Comparison of ENCODE assay signal across 21 cellular contexts in the genomic region with DNA sequence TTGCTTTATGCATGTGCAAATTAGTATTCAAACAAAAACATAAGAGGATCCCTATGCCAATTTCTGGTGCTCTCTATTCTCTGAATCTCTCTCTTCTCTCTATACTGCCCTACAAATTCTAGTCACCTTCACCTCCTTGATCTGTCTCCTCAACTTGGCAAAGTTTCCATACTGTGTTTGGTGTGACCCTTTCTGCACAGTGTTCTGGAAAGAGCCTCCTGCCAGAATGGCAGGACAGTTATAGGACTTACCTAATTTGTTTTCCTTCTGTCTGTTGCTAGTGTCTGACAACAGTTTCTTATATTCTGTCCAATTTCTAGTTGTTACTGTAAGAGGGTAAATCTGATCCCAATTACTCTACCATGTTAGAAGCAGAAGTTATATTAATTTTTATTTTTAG. TPM values are rescaled to one million over a fixed set of nuclear protein-coding genes. Genes with fewer than 3 reads are reported as not detected.
DNase-seq lines count a peak whose midpoint lies in the region; ATAC-seq and TF ChIP-seq lines count a peak whose summit lies in the region.
"Had no signal": no experiment of that assay in that cellular context is flagged by ENCODE, and none has a peak within 500 bp of the region (broad histone marks: within the 10 kb centered on the region; RNA-seq: fewer than 3 reads in every experiment).

No MANE protein-coding gene starts in this region.

- no peaks in the 10 kb centered on the region for H3K27me3 ChIP-seq in left ventricle myocardium inferior (ENCODE audit: low read depth)
- H3K27me3 ChIP-seq: BLaER1 treated with 17β-estradiol and CSF1 and Interleukin-3, amounts not matched to agents 10 nM and 100 nM; Peyer's patch had no signal

- peak overlapping the region; percentile 26 for H3K27ac Mint-ChIP-seq in activated CD4-positive, alpha-beta T cell treated with anti-CD3 and anti-CD28 coated beads, Interleukin-2, amount 10 ng/mL, durations not matched to agents 7 days and 5 days
- no peak overlapping the region for H3K27ac Mint-ChIP-seq in activated CD4-positive, alpha-beta T cell treated with anti-CD3 and anti-CD28 coated beads, Interleukin-2, amount 10 ng/mL, durations not matched to agents 24 days and 14 days
- H3K27ac Mint-ChIP-seq in natural killer cell treated with Interleukin-12 subunit alpha and Interleukin-12 subunit beta and Interleukin-15 and Interleukin-18, amount 100 ng/mL, for 72 hours, result peak overlapping the region in 1 of 2 donors; percentile 14
- no peak overlapping the region for H3K27ac Mint-ChIP-seq in natural killer cell
- H3K27ac Mint-ChIP-seq: CD4-positive, alpha-beta memory T cell had no signal

- POLR2A ChIA-PET in activated CD4-positive, alpha-beta T cell treated with anti-CD3 and anti-CD28 coated beads, Interleukin-2, amount 10 ng/mL, durations not matched to agents 7 days and 5 days (lab: Charles Lee), result no interaction called here

- H3K27ac ChIP-seq in left ventricle myocardium inferior (replicated peaks), result peak overlapping the region; percentile 53
- H3K27ac ChIP-seq: BLaER1 treated with 17β-estradiol and CSF1 and Interleukin-3, amounts not matched to agents 10 nM and 100 nM; Peyer's patch had no signal

- ATAC-seq in natural killer cell treated with Interleukin-12 subunit alpha and Interleukin-12 subunit beta and Interleukin-15 and Interleukin-18, amount 100 ng/mL, for 72 hours, result peak in 1 of 2 donors; percentile 27
- ATAC-seq in natural killer cell, result no peak
- ATAC-seq in HG03442 (IDR thresholded peaks at IDR 0.05; ENCODE audit: unreplicated experiment), result no peak

- intact Hi-C loops in activated CD4-positive, alpha-beta T cell treated with anti-CD3 and anti-CD28 coated beads, Interleukin-2, amount 10 ng/mL, durations not matched to agents 24 days and 14 days (cut with micrococcal nuclease), result no loop called here
- intact Hi-C loops in natural killer cell (cut with micrococcal nuclease), result no loop called here
- intact Hi-C loops in left ventricle myocardium inferior (cut with micrococcal nuclease), result no loop called here
- intact Hi-C loops in head of caudate nucleus (cut with DNase I), result no loop called here

- H3K4me3 ChIP-seq in left ventricle myocardium inferior, result no peak overlapping the region
- H3K4me3 ChIP-seq: BLaER1 treated with 17β-estradiol and CSF1 and Interleukin-3, amounts not matched to agents 10 nM and 100 nM; Peyer's patch had no signal

- no peak for DNase-seq in activated CD4-positive, alpha-beta T cell treated with anti-CD3 and anti-CD28 coated beads, Interleukin-2, amount 10 ng/mL, durations not matched to agents 7 days and 5 days
- no peak for DNase-seq in activated CD4-positive, alpha-beta T cell treated with anti-CD3 and anti-CD28 coated beads, Interleukin-2, amount 10 ng/mL, durations not matched to agents 24 days and 14 days
- DNase-seq in natural killer cell treated with Interleukin-12 subunit alpha and Interleukin-12 subunit beta and Interleukin-15 and Interleukin-18, amount 100 ng/mL, for 72 hours (ENCODE audit: low spot score), result no peak
- no peak for DNase-seq in natural killer cell
- no peak for DNase-seq in left ventricle myocardium inferior
- no peak for DNase-seq in head of caudate nucleus
- DNase-seq: 8988T; Caco-2; CD4-positive, alpha-beta memory T cell; DMS 273 treated with DMSO at 0.1 percent for 48 hours; DMS79 treated with DMSO at 0.1 percent for 48 hours; Kasumi-1; NCI-H1694 treated with DMSO at 0.1 percent for 48 hours; NCI-H2081 treated with DMSO at 0.1 percent for 48 hours; NCI-H2171 treated with DMSO at 0.1 percent for 48 hours; NCI-H524 treated with DMSO at 0.1 percent for 48 hours; NCI-H82; Peyer's patch had no signal

- H3K36me3 ChIP-seq in left ventricle myocardium inferior, result no peaks in the 10 kb centered on the region
- H3K36me3 ChIP-seq: Peyer's patch had no signal

- peaks cover 7% of the 10 kb centered on the region for H3K9me3 Mint-ChIP-seq in activated CD4-positive, alpha-beta T cell treated with anti-CD3 and anti-CD28 coated beads, Interleukin-2, amount 10 ng/mL, durations not matched to agents 7 days and 5 days
- peaks cover 8% of the 10 kb centered on the region for H3K9me3 Mint-ChIP-seq in activated CD4-positive, alpha-beta T cell treated with anti-CD3 and anti-CD28 coated beads, Interleukin-2, amount 10 ng/mL, durations not matched to agents 24 days and 14 days
- H3K9me3 Mint-ChIP-seq in natural killer cell treated with Interleukin-12 subunit alpha and Interleukin-12 subunit beta and Interleukin-15 and Interleukin-18, amount 100 ng/mL, for 72 hours, result peaks cover 3% of the 10 kb centered on the region
- no peaks in the 10 kb centered on the region for H3K9me3 Mint-ChIP-seq in natural killer cell

- CTCF ChIA-PET in activated CD4-positive, alpha-beta T cell treated with anti-CD3 and anti-CD28 coated beads, Interleukin-2, amount 10 ng/mL, durations not matched to agents 7 days and 5 days (lab: Charles Lee), result no interaction called here

- peaks cover 53% of the 10 kb centered on the region for H3K4me1 ChIP-seq in left ventricle myocardium inferior
- H3K4me1 ChIP-seq: Peyer's patch had no signal

- H3K27me3 Mint-ChIP-seq in activated CD4-positive, alpha-beta T cell treated with anti-CD3 and anti-CD28 coated beads, Interleukin-2, amount 10 ng/mL, durations not matched to agents 7 days and 5 days, result no peaks in the 10 kb centered on the region
- no peaks in the 10 kb centered on the region for H3K27me3 Mint-ChIP-seq in activated CD4-positive, alpha-beta T cell treated with anti-CD3 and anti-CD28 coated beads, Interleukin-2, amount 10 ng/mL, durations not matched to agents 24 days and 14 days
- no peaks in the 10 kb centered on the region for H3K27me3 Mint-ChIP-seq in natural killer cell treated with Interleukin-12 subunit alpha and Interleukin-12 subunit beta and Interleukin-15 and Interleukin-18, amount 100 ng/mL, for 72 hours
- no peaks in the 10 kb centered on the region for H3K27me3 Mint-ChIP-seq in natural killer cell (ENCODE audit: low read depth in 2 of 2)
- H3K27me3 Mint-ChIP-seq: CD4-positive, alpha-beta memory T cell; IgD-negative memory B cell had no signal

- peaks cover 29% of the 10 kb centered on the region for H3K4me1 Mint-ChIP-seq in activated CD4-positive, alpha-beta T cell treated with anti-CD3 and anti-CD28 coated beads, Interleukin-2, amount 10 ng/mL, durations not matched to agents 7 days and 5 days
- peaks cover 32% of the 10 kb centered on the region for H3K4me1 Mint-ChIP-seq in activated CD4-positive, alpha-beta T cell treated with anti-CD3 and anti-CD28 coated beads, Interleukin-2, amount 10 ng/mL, durations not matched to agents 24 days and 14 days
- H3K4me1 Mint-ChIP-seq in natural killer cell treated with Interleukin-12 subunit alpha and Interleukin-12 subunit beta and Interleukin-15 and Interleukin-18, amount 100 ng/mL, for 72 hours (ENCODE audit: low read depth in 2 of 2), result peaks cover 25 to 60% of the 10 kb centered on the region in 2 donors
- peaks cover 30 to 34% of the 10 kb centered on the region in 2 donors for H3K4me1 Mint-ChIP-seq in natural killer cell

- H3K4me3 Mint-ChIP-seq in activated CD4-positive, alpha-beta T cell treated with anti-CD3 and anti-CD28 coated beads, Interleukin-2, amount 10 ng/mL, durations not matched to agents 7 days and 5 days, result no peak overlapping the region
- no peak overlapping the region for H3K4me3 Mint-ChIP-seq in activated CD4-positive, alpha-beta T cell treated with anti-CD3 and anti-CD28 coated beads, Interleukin-2, amount 10 ng/mL, durations not matched to agents 24 days and 14 days
- peak overlapping the region; percentile 9 for H3K4me3 Mint-ChIP-seq in natural killer cell treated with Interleukin-12 subunit alpha and Interleukin-12 subunit beta and Interleukin-15 and Interleukin-18, amount 100 ng/mL, for 72 hours
- H3K4me3 Mint-ChIP-seq in natural killer cell, result no peak overlapping the region
- H3K4me3 Mint-ChIP-seq: CD4-positive, alpha-beta memory T cell had no signal

- TF ChIP-seq CTCF in natural killer cell (IDR thresholded peaks at IDR 0.05), result no peak
- no peak for TF ChIP-seq CTCF in left ventricle myocardium inferior (IDR thresholded peaks at IDR 0.05; ENCODE audit: borderline replicate concordance)

- peaks cover 2% of the 10 kb centered on the region for H3K36me3 Mint-ChIP-seq in activated CD4-positive, alpha-beta T cell treated with anti-CD3 and anti-CD28 coated beads, Interleukin-2, amount 10 ng/mL, durations not matched to agents 7 days and 5 days (ENCODE audit: low read depth)
- peaks cover 11% of the 10 kb centered on the region for H3K36me3 Mint-ChIP-seq in activated CD4-positive, alpha-beta T cell treated with anti-CD3 and anti-CD28 coated beads, Interleukin-2, amount 10 ng/mL, durations not matched to agents 24 days and 14 days (ENCODE audit: low read depth)
- H3K36me3 Mint-ChIP-seq in natural killer cell treated with Interleukin-12 subunit alpha and Interleukin-12 subunit beta and Interleukin-15 and Interleukin-18, amount 100 ng/mL, for 72 hours, result peaks cover 16% of the 10 kb centered on the region
- H3K36me3 Mint-ChIP-seq in natural killer cell, result no peaks in the 10 kb centered on the region

- no peaks in the 10 kb centered on the region for H3K9me3 ChIP-seq in left ventricle myocardium inferior (replicated peaks)
- H3K9me3 ChIP-seq: Peyer's patch had no signal

RNA-seq across cellular contexts. Expression of a gene that starts 34.3 kb away (rescaled TPM):
- 10 to 100 TPM; 30.5 to 32.3 TPM for total RNA-seq in activated CD4-positive, alpha-beta T cell treated with anti-CD3 and anti-CD28 coated beads, Interleukin-2, amount 10 ng/mL, durations not matched to agents 7 days and 5 days
- 46.2 and 46.4 TPM in 2 replicates for total RNA-seq in activated CD4-positive, alpha-beta T cell treated with anti-CD3 and anti-CD28 coated beads, Interleukin-2, amount 10 ng/mL, durations not matched to agents 24 days and 14 days
- 10 to 100 TPM; 43.1 to 79.9 TPM for total RNA-seq in natural killer cell treated with Interleukin-12 subunit alpha and Interleukin-12 subunit beta and Interleukin-15 and Interleukin-18, amount 100 ng/mL, for 72 hours
- total RNA-seq in natural killer cell, result 10 to 100 TPM; 37.3 to 44.5 (median 40.8) TPM
- total RNA-seq in left ventricle myocardium inferior, result 32.7 TPM
